ENCODE assay signal across 1 cellular context in the genomic region with DNA sequence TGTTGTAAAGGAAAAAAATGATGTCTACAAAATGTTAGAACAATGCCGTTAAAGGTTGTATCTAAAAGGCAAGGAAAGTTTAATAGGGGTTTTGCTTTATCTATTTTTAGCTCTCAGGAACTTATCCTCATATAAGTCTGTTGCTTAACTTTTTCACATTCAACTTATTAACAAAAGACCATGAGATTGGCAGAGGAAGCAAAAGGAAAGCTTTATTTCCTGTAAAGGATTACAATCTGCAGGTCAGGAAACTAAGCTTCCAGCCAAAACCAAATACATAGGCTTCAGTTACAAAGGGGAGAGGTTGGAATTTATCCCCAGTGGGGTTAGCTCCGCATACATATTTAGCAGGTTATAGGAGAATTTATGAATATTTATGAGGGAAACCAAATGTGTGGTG.
TF ChIP-seq lines count a peak whose summit lies in the region.

No MANE protein-coding gene starts in this region.

TF ChIP-seq in GM12878, 131 proteins besides CTCF, POLR2A, EP300 and RAD21:
- TF ChIP-seq IKZF1 (conservative IDR thresholded peaks at IDR 0.05) = no peak
